15 cellular contexts compared by ENCODE assay signal in the genomic region with DNA sequence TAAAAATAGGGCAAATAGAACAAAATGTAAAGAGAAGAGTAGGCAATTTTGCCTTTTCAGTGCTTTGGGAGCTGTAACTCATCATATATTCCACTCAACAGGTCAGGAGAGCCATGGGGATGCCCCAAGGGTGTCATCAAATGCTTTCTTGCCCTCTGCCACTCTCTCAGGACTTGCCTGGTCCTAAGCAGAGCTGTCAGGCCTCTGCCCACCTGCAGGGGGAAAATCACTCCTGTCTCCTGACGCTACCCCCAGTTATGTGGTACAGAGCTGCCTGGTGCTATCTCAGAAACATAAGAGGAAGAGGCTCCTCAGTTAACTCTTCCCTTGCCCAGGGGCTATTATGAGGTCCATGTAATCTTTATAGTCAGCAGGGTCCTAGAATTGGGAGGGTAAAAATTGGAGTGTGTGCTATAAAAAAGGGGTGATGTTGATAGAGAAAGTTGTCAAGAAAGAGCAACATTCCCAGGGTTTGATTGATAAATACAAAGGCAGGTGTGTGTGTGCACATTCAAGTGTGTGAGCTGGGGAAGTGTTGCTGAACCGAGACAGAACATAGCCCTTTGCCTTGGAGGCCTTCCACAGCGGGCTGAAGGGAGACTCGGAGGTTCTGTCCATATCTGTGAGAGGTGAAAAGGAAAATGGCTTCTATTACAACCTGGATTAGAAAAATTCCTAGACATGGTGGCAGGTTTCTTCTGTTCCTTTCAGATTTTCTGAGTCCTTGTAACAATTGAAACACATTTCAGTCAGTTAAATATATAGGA. TPM values are rescaled to one million over a fixed set of nuclear protein-coding genes. Genes with fewer than 3 reads are reported as not detected.
A peak's percentile ranks its signal among the peaks of the same experiment; 100 is the strongest.
DNase-seq lines count a peak whose midpoint lies in the region; ATAC-seq and TF ChIP-seq lines count a peak whose summit lies in the region.
"Had no signal": no experiment of that assay in that cellular context is flagged by ENCODE, and none has a peak within 500 bp of the region (broad histone marks: within the 10 kb centered on the region; RNA-seq: fewer than 3 reads in every experiment).

No MANE protein-coding gene starts in this region.

- no peak overlapping the region for H2AFZ ChIP-seq in smooth muscle cell (ENCODE audit: low read depth)

- peaks cover 4% of the 10 kb centered on the region for H3K4me1 Mint-ChIP-seq in activated T-helper 17 cell treated with anti-CD3 and anti-CD28 coated beads, Interleukin-2, amount 50 U/mL, for 72 hours

- H3F3A ChIP-seq in smooth muscle cell (ENCODE audit: low read depth) = no peaks in the 10 kb centered on the region

- no peak for TF ChIP-seq EP300 in tibial nerve (IDR thresholded peaks at IDR 0.05)

- H3K27ac Mint-ChIP-seq in activated T-helper 17 cell treated with anti-CD3 and anti-CD28 coated beads, Interleukin-2, amount 50 U/mL, for 72 hours = no peak overlapping the region

- TF ChIP-seq CTCF in left ventricle myocardium inferior (IDR thresholded peaks at IDR 0.05; ENCODE audit: borderline replicate concordance) = peak; percentile 38
- TF ChIP-seq CTCF in smooth muscle cell (IDR thresholded peaks at IDR 0.05; ENCODE audit: borderline replicate concordance, insufficient read depth, poor library complexity, severe bottlenecking) = peak; percentile 7
- no peak for TF ChIP-seq CTCF in tibial nerve (IDR thresholded peaks at IDR 0.05)

- ATAC-seq in activated T-helper 17 cell treated with anti-CD3 and anti-CD28 coated beads, Interleukin-2, amount 50 U/mL, for 72 hours (replicated peaks) = peak; percentile 55
- no peak for ATAC-seq in GM21576 (IDR thresholded peaks at IDR 0.05; ENCODE audit: unreplicated experiment)

- peaks cover 91% of the 10 kb centered on the region for H3K79me2 ChIP-seq in smooth muscle cell (ENCODE audit: low read depth)

- H3K4me2 ChIP-seq in smooth muscle cell = no peak overlapping the region

- peaks cover 2% of the 10 kb centered on the region for H3K27me3 Mint-ChIP-seq in activated T-helper 17 cell treated with anti-CD3 and anti-CD28 coated beads, Interleukin-2, amount 50 U/mL, for 72 hours

- TF ChIP-seq POLR2A in tibial nerve (IDR thresholded peaks at IDR 0.05) = no peak

- H3K4me3 ChIP-seq in left ventricle myocardium inferior = no peak overlapping the region
- H3K4me3 ChIP-seq in smooth muscle cell = no peak overlapping the region
- H3K4me3 ChIP-seq in tibial nerve = no peak overlapping the region
- H3K4me3 ChIP-seq: cardiac muscle cell, lower lobe of right lung, Peyer's patch, spleen had no signal

- H4K20me1 ChIP-seq in smooth muscle cell (ENCODE audit: low read depth) = peaks cover 88% of the 10 kb centered on the region

- intact Hi-C loops in left ventricle myocardium inferior (cut with micrococcal nuclease) = no loop called here

- H3K4me1 ChIP-seq in left ventricle myocardium inferior = peaks cover 99% of the 10 kb centered on the region
- H3K4me1 ChIP-seq in smooth muscle cell (ENCODE audit: low read depth) = peaks cover 14% of the 10 kb centered on the region
- peaks cover 0 to 9% (median 0%) of the 10 kb centered on the region in 4 donors for H3K4me1 ChIP-seq in tibial nerve
- H3K4me1 ChIP-seq: Peyer's patch had no signal

- no peak overlapping the region for H3K9ac ChIP-seq in smooth muscle cell (ENCODE audit: low read depth)

- H3K4me3 Mint-ChIP-seq in activated T-helper 17 cell treated with anti-CD3 and anti-CD28 coated beads, Interleukin-2, amount 50 U/mL, for 72 hours = no peak overlapping the region

- no peaks in the 10 kb centered on the region for H3K9me3 ChIP-seq in left ventricle myocardium inferior (replicated peaks)
- no peaks in the 10 kb centered on the region for H3K9me3 ChIP-seq in smooth muscle cell (replicated peaks; ENCODE audit: low read depth)
- no peaks in the 10 kb centered on the region for H3K9me3 ChIP-seq in tibial nerve
- H3K9me3 ChIP-seq: lower lobe of right lung, Peyer's patch, spleen had no signal

- H3K36me3 ChIP-seq in left ventricle myocardium inferior (no peaks in the 10 kb centered on the region), smooth muscle cell (ENCODE audit: low read depth) (no peaks in the 10 kb centered on the region), tibial nerve (no peaks in the 10 kb centered on the region)
- H3K36me3 ChIP-seq: cardiac muscle cell, lower lobe of right lung, Peyer's patch, spleen had no signal

- peak; percentile 67 for DNase-seq in NCI-H82 (lab: John Stamatoyannopoulos, UW)
- no peak for DNase-seq in NCI-H82 treated with DMSO at 0.1 percent for 48 hours (lab: John Stamatoyannopoulos, UW; ENCODE audit: unreplicated experiment)
- no peak for DNase-seq in left ventricle myocardium inferior
- DNase-seq in smooth muscle cell (lab: John Stamatoyannopoulos, UW; ENCODE audit: unreplicated experiment) = no peak
- no peak for DNase-seq in tibial nerve (ENCODE audit: low spot score in 2 of 2)
- DNase-seq in activated CD8-positive, alpha-beta memory T cell treated with anti-CD3 and anti-CD28 coated beads, Interleukin-2, amount 50 U/mL, for 4 hours = no peak
- DNase-seq: activated gamma-delta T cell treated with Interleukin-2 at 50 U/mL for 16 hours, lower lobe of right lung, NCI-H226, Peyer's patch, spleen, T1000 had no signal

- no peaks in the 10 kb centered on the region for H3K36me3 Mint-ChIP-seq in activated T-helper 17 cell treated with anti-CD3 and anti-CD28 coated beads, Interleukin-2, amount 50 U/mL, for 72 hours (ENCODE audit: low read depth)

- peak overlapping the region; percentile 13 for H3K27ac ChIP-seq in left ventricle myocardium inferior (replicated peaks)
- H3K27ac ChIP-seq in smooth muscle cell (ENCODE audit: low read depth) = no peak overlapping the region
- H3K27ac ChIP-seq in tibial nerve = no peak overlapping the region
- H3K27ac ChIP-seq: cardiac muscle cell, lower lobe of right lung, Peyer's patch, spleen had no signal

- H3K27me3 ChIP-seq in left ventricle myocardium inferior (ENCODE audit: low read depth) (no peaks in the 10 kb centered on the region), smooth muscle cell (ENCODE audit: low read depth) (no peaks in the 10 kb centered on the region), tibial nerve (no peaks in the 10 kb centered on the region)
- H3K27me3 ChIP-seq: cardiac muscle cell, Peyer's patch, spleen had no signal

- 71% methylated on average over 4 of the region's 4 CpGs for WGBS in smooth muscle cell (ENCODE audit: low lambda C conversion rate)
- WGBS in tibial nerve, 2 donors = 75 to 79% methylated on average over 4 of the region's 4 CpGs

- H3K9me3 Mint-ChIP-seq in activated T-helper 17 cell treated with anti-CD3 and anti-CD28 coated beads, Interleukin-2, amount 50 U/mL, for 72 hours = no peaks in the 10 kb centered on the region

RNA-seq across cellular contexts. Expression of a gene that starts 25.4 kb away (rescaled TPM):
- 10 to 100 TPM in 1 of 2 donors, 1 to 10 TPM in 1; 7.5 to 24.5 TPM for total RNA-seq in activated T-helper 17 cell treated with anti-CD3 and anti-CD28 coated beads, Interleukin-2, amount 50 U/mL, for 72 hours
- 132 TPM for total RNA-seq in left ventricle myocardium inferior
- 87.9 and 115 TPM in 2 replicates for total RNA-seq in smooth muscle cell
- polyA plus RNA-seq in smooth muscle cell = 57.5 and 63.0 TPM in 2 replicates
- total RNA-seq in tibial nerve = 10 to 100 TPM; 62.2 to 92.4 (median 80.7) TPM

Comparison
In these comparisons a context has a peak if more than half of its experiments do, and no peak if none do; other contexts are left out.
1. CTCF ChIP-seq: peak in left ventricle myocardium inferior (single experiment) and smooth muscle cell (single experiment); none in tibial nerve (0 of 5).